In the genomic region with DNA sequence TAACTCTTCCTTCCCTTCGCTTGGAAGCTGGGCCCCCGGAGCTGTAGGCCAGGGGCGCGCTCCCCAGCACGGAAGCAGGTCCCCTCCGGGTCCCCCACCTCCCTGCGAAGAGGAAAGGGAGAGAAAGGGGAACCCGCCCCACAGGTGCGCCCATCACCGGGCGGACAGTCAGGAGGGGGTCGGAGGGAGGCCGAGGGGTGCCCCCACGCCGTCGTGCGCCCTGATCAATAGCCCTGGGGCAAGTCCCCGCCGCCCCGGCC, we compare ENCODE assay signal across 10 cellular contexts. TPM values are rescaled to one million over a fixed set of nuclear protein-coding genes. Genes with fewer than 3 reads are reported as not detected.
DNase-seq lines count a peak whose midpoint lies in the region; ATAC-seq, FAIRE-seq and TF ChIP-seq lines count a peak whose summit lies in the region.
"Had no signal": no experiment of that assay in that cellular context is flagged by ENCODE, and none has a peak within 500 bp of the region (broad histone marks: within the 10 kb centered on the region; RNA-seq: fewer than 3 reads in every experiment).

No MANE protein-coding gene starts in this region.

- peaks cover 6% of the 10 kb centered on the region for H3K4me1 Mint-ChIP-seq in memory B cell

- H3K27me3 ChIP-seq in cardiac muscle cell (no peaks in the 10 kb centered on the region), GM12878 (replicated peaks in 1 of 2; ENCODE audit: control insufficient read depth in 2 of 2, insufficient read depth in 2 of 2, low read length in 1 of 2) (no peaks in the 10 kb centered on the region), aorta (ENCODE audit: control insufficient read depth in 1 of 2, insufficient read depth in 2 of 2, low read length in 1 of 2) (no peaks in the 10 kb centered on the region)

- H3K9me3 Mint-ChIP-seq in memory B cell = no peaks in the 10 kb centered on the region

- peak overlapping the region; percentile 82 for H2AFZ ChIP-seq in GM12878 (ENCODE audit: control insufficient read depth, low read depth, low read length)

- intact Hi-C loops in left ventricle myocardium superior (cut with micrococcal nuclease) (no loop called here), GM12878 (cut with micrococcal nuclease; ENCODE audit: unreplicated experiment) (loop anchor here (5.0 kb wide), 1 partner anchor 199 kb away; no protein-coding TSS in a partner anchor), aorta (cut with DNase I) (no loop called here)

- TF ChIP-seq CTCF in cardiac muscle cell (IDR thresholded peaks at IDR 0.05; ENCODE audit: low read depth, low read length) = no peak
- TF ChIP-seq CTCF in GM12878 (IDR thresholded peaks at IDR 0.05 in 2 of 3, conservative IDR thresholded peaks at IDR 0.05 in 1 of 3; ENCODE audit: control insufficient read depth in 2 of 3, extremely low read depth in 1 of 3, insufficient read depth in 1 of 3, low read depth in 3 of 3, low read length in 3 of 3) = no peak

- H3K9me3 ChIP-seq in cardiac muscle cell (ENCODE audit: low read depth) (no peaks in the 10 kb centered on the region), GM12878 (replicated peaks; ENCODE audit: control insufficient read depth, insufficient read depth, low read length) (no peaks in the 10 kb centered on the region), aorta (ENCODE audit: control insufficient read depth, low read length) (no peaks in the 10 kb centered on the region)

- H3K79me2 ChIP-seq in GM12878 (ENCODE audit: control insufficient read depth, insufficient read depth, low read length) = peaks cover 7% of the 10 kb centered on the region

- no TSS peak for BruUV-seq in GM12878 (replicated peaks; lab: Mats Ljungman, UMichigan)

- ATAC-seq in left ventricle myocardium superior (no peak), GM12878 (peak; percentile 16), memory B cell (ENCODE audit: low read depth) (peak; percentile 3), aorta (ENCODE audit: low FRiP score) (peak; percentile 1), HG02759 (IDR thresholded peaks at IDR 0.05; ENCODE audit: unreplicated experiment) (no peak), HG02798 (IDR thresholded peaks at IDR 0.05; ENCODE audit: poor library complexity, unreplicated experiment) (no peak)

- POLR2A ChIA-PET in GM12878 (lab: Charles Lee) = interaction anchor here (0.8 kb wide), 1 partner anchor 129 kb away, joined by 3 read pairs; no protein-coding TSS in a partner anchor

- no peak for TF ChIP-seq EP300 in GM12878 (IDR thresholded peaks at IDR 0.05; ENCODE audit: borderline replicate concordance in 1 of 2, control insufficient read depth in 1 of 2, low read depth in 2 of 2, low read length in 2 of 2)

- no peak for DNase-seq in cardiac muscle cell (ENCODE audit: low read depth in 1 of 2, low spot score in 1 of 2)
- DNase-seq in left ventricle myocardium superior = no peak
- no peak for DNase-seq in GM12878 (ENCODE audit: low read depth, low spot score)
- no peak for DNase-seq in memory B cell (ENCODE audit: low spot score in 2 of 2)
- DNase-seq in aorta = no peak
- DNase-seq in NCI-H524 (lab: John Stamatoyannopoulos, UW) = no peak

- RAD21 ChIA-PET in GM12878 (lab: Charles Lee; ENCODE audit: unreplicated experiment) = no interaction called here

- peak overlapping the region; percentile 71 for H3K9ac ChIP-seq in GM12878 (ENCODE audit: control insufficient read depth, insufficient read depth, low read length)

- H3K4me3 ChIP-seq in cardiac muscle cell = peak overlapping the region; percentile 62
- H3K4me3 ChIP-seq in GM12878 = peak overlapping the region; percentile 99
- peak overlapping the region; percentile 64 to 81 for H3K4me3 ChIP-seq in aorta (ENCODE audit: low read length in 2 of 2)

- H3K36me3 ChIP-seq in cardiac muscle cell (no peaks in the 10 kb centered on the region), GM12878 (ENCODE audit: control insufficient read depth in 2 of 2, insufficient read depth in 2 of 2, low read length in 1 of 2) (no peaks in the 10 kb centered on the region), aorta (ENCODE audit: control insufficient read depth in 1 of 2, insufficient read depth in 2 of 2, low read length in 1 of 2) (no peaks in the 10 kb centered on the region)

- peak overlapping the region; percentile 78 for H3K4me3 Mint-ChIP-seq in memory B cell

- no peak for TF ChIP-seq RAD21 in GM12878 (IDR thresholded peaks at IDR 0.05; ENCODE audit: insufficient read depth, low read depth, low read length)

- WGBS in GM12878 (ENCODE audit: insufficient coverage, insufficient replicate concordance, low lambda C conversion rate, missing lambda C conversion rate) = 17% methylated on average over 7 of the region's 20 CpGs
- 1 to 3% methylated on average over 13 to 20 of the region's 20 CpGs for WGBS in aorta, 2 donors

- H3K4me1 ChIP-seq in cardiac muscle cell (ENCODE audit: low read depth) (peaks cover 11% of the 10 kb centered on the region), GM12878 (ENCODE audit: control insufficient read depth, insufficient read depth, low read length) (peaks cover 16% of the 10 kb centered on the region), aorta (ENCODE audit: control insufficient read depth in 1 of 2, insufficient read depth in 2 of 2, low read length in 2 of 2) (no peaks in the 10 kb centered on the region)

- SMC1A ChIA-PET in GM12878 (lab: Charles Lee; ENCODE audit: uncharacterized antibody, unreplicated experiment) = interaction anchor here (1.4 kb wide), 1 partner anchor 41 kb away, joined by 3 read pairs; no protein-coding TSS in a partner anchor

- H3K36me3 Mint-ChIP-seq in memory B cell = no peaks in the 10 kb centered on the region

- CTCF ChIA-PET in GM12878 (lab: Yijun Ruan, JAX) = interaction anchor here (0.7 to 3.0 kb wide), 7 partner anchors 12 to 42 kb away, joined by 3 to 13 read pairs (median 4); no protein-coding TSS in a partner anchor

- in situ Hi-C loops in GM12878 (cut with MboI) = no loop called here

- peak overlapping the region; percentile 90 for H3K4me2 ChIP-seq in GM12878 (ENCODE audit: control insufficient read depth, insufficient read depth)

- no peak for FAIRE-seq in GM12878 (lab: Jason Lieb, UNC)
- FAIRE-seq: G401.6, TTC549 had no signal

- no peak overlapping the region for H3K27ac ChIP-seq in cardiac muscle cell
- peak overlapping the region; percentile 55 for H3K27ac ChIP-seq in GM12878 (ENCODE audit: control insufficient read depth, insufficient read depth)
- H3K27ac ChIP-seq in aorta (ENCODE audit: low read depth in 1 of 2, low read length in 2 of 2) = no peak overlapping the region

- TF ChIP-seq POLR2A in GM12878 (IDR thresholded peaks at IDR 0.05; ENCODE audit: low read depth, low read length) = no peak

- H4K20me1 ChIP-seq in GM12878 (ENCODE audit: control insufficient read depth, insufficient read depth) = no peaks in the 10 kb centered on the region; the same call in none of the 2 replicates

- peaks cover 4% of the 10 kb centered on the region for H3K27me3 Mint-ChIP-seq in memory B cell

- no peak overlapping the region for H3K27ac Mint-ChIP-seq in memory B cell

RNA-seq across cellular contexts. Expression of a gene that starts 0.8 kb away (rescaled TPM):
- total RNA-seq in cardiac muscle cell = 59.0 and 72.5 TPM in 2 replicates
- polyA plus RNA-seq in cardiac muscle cell = 103 and 104 TPM in 2 replicates
- total RNA-seq in left ventricle myocardium superior = 53.8 TPM
- total RNA-seq in GM12878 (2013; cell fraction: nucleolus; rRNA removed) = 16.2 and 18.7 TPM in 2 replicates
- 16.2 and 18.9 TPM in 2 replicates for total RNA-seq in GM12878 (2014; rRNA removed)
- total RNA-seq in GM12878 (2014; rRNA removed; fragmentation: Illumina TruSeq; extraction: Trizol) = 6.8 and 7.1 TPM in 2 replicates
- total RNA-seq in GM12878 (2021) = 22.5 TPM in 2 replicates
- polyA plus RNA-seq in GM12878 (2011; ENCODE audit: low read depth) = 3.2 TPM
- polyA plus RNA-seq in GM12878 (2011; rRNA removed) = 6.5 and 17.5 TPM in 2 replicates
- 26.4 and 33.7 TPM in 2 replicates for polyA plus RNA-seq in GM12878 (2011; cell fraction: cytosol; rRNA removed)
- polyA plus RNA-seq in GM12878 (2011; cell fraction: nucleus; rRNA removed) = 27.6 and 27.8 TPM in 2 replicates
- 13.6 and 14.9 TPM in 2 replicates for polyA plus RNA-seq in GM12878 (2012)
- polyA plus RNA-seq in GM12878 (2014; fragmentation: Illumina TruSeq; extraction: Trizol) = 0.92 and 6.0 TPM in 2 replicates
- polyA plus RNA-seq in GM12878 (2014; fragmentation: Nextera tagmentation; extraction: Ambion mirVana) = under 1 TPM; 0.10 to 0.47 TPM
- polyA plus RNA-seq in GM12878 (2014; rRNA removed) = 25.4 and 28.5 TPM in 2 replicates
- polyA plus RNA-seq in GM12878 (2016; fragmentation: Nextera tagmentation; extraction: Ambion mirVana) = 10 to 100 TPM; 19.5 to 23.7 TPM
- 11.4 and 17.3 TPM in 2 replicates for polyA minus RNA-seq in GM12878 (2011; rRNA and poly(A)+ RNA removed)
- polyA minus RNA-seq in GM12878 (2011; cell fraction: cytosol; rRNA and poly(A)+ RNA removed) = 7.8 and 9.6 TPM in 2 replicates
- 7.3 and 8.8 TPM in 2 replicates for polyA minus RNA-seq in GM12878 (2011; cell fraction: nucleus; rRNA and poly(A)+ RNA removed)
- 10 to 100 TPM; 26.9 to 31.5 TPM for total RNA-seq in aorta
- 10 to 100 TPM; 49.5 to 64.9 TPM for polyA plus RNA-seq in aorta

RNA-seq across cellular contexts. Expression of a gene that starts 23.7 kb away (rescaled TPM):
- total RNA-seq in cardiac muscle cell (64.1 and 82.9 TPM in 2 replicates), left ventricle myocardium superior (63.8 TPM), GM12878 (2014; rRNA removed) (0.06 and 0.16 TPM in 2 replicates), GM12878 (2014; rRNA removed; fragmentation: Illumina TruSeq; extraction: Trizol) (not detected in 2 replicates), GM12878 (2021) (0.46 and 0.64 TPM in 2 replicates), aorta (100 to 1,000 TPM in 1 of 2 donors, 10 to 100 TPM in 1; 78.6 to 308 TPM)
- polyA plus RNA-seq in cardiac muscle cell (50.9 and 90.0 TPM in 2 replicates), GM12878 (2011; rRNA removed) (0.06 and 0.11 TPM in 2 replicates), GM12878 (2014; fragmentation: Illumina TruSeq; extraction: Trizol) (not detected in 2 replicates), GM12878 (2014; fragmentation: Nextera tagmentation; extraction: Ambion mirVana) (not detected), GM12878 (2014; rRNA removed) (0.27 TPM in 1 of 2 replicates, not detected in the other), GM12878 (2016; fragmentation: Nextera tagmentation; extraction: Ambion mirVana) (under 1 TPM in 1 of 2 experiments, not detected in 1; 0.19 TPM), aorta (10 to 100 TPM; 13.1 to 32.0 TPM)
- total RNA-seq in GM12878 (2013; cell fraction: nucleolus; rRNA removed) = not detected in 2 replicates
- not detected for polyA plus RNA-seq in GM12878 (2011; ENCODE audit: low read depth)
- 0.20 and 0.30 TPM in 2 replicates for polyA plus RNA-seq in GM12878 (2011; cell fraction: cytosol; rRNA removed)
- 0.41 and 0.51 TPM in 2 replicates for polyA plus RNA-seq in GM12878 (2011; cell fraction: nucleus; rRNA removed)
- 0.16 and 0.39 TPM in 2 replicates for polyA plus RNA-seq in GM12878 (2012)
- 0.36 TPM in 1 of 2 replicates, not detected in the other for polyA minus RNA-seq in GM12878 (2011; rRNA and poly(A)+ RNA removed)
- polyA minus RNA-seq in GM12878 (2011; cell fraction: cytosol; rRNA and poly(A)+ RNA removed) = 0.94 and 1.2 TPM in 2 replicates
- polyA minus RNA-seq in GM12878 (2011; cell fraction: nucleus; rRNA and poly(A)+ RNA removed) = 0.96 TPM in 1 of 2 replicates, not detected in the other

RNA-seq across cellular contexts. Expression of a gene that starts 25.9 kb away (rescaled TPM):
- 163 and 188 TPM in 2 replicates for total RNA-seq in cardiac muscle cell
- polyA plus RNA-seq in cardiac muscle cell = 162 and 190 TPM in 2 replicates
- 22.3 TPM for total RNA-seq in left ventricle myocardium superior
- total RNA-seq in GM12878 (2013; cell fraction: nucleolus; rRNA removed) = 0.32 and 0.58 TPM in 2 replicates
- 0.11 and 0.28 TPM in 2 replicates for total RNA-seq in GM12878 (2014; rRNA removed)
- 0.09 TPM in 2 replicates for total RNA-seq in GM12878 (2014; rRNA removed; fragmentation: Illumina TruSeq; extraction: Trizol)
- 0.21 and 0.32 TPM in 2 replicates for total RNA-seq in GM12878 (2021)
- 0.37 TPM for polyA plus RNA-seq in GM12878 (2011; ENCODE audit: low read depth)
- polyA plus RNA-seq in GM12878 (2011; rRNA removed) = 0.06 and 0.12 TPM in 2 replicates
- 0.15 and 0.30 TPM in 2 replicates for polyA plus RNA-seq in GM12878 (2011; cell fraction: cytosol; rRNA removed)
- 1.1 and 1.4 TPM in 2 replicates for polyA plus RNA-seq in GM12878 (2011; cell fraction: nucleus; rRNA removed)
- 0.85 and 1.1 TPM in 2 replicates for polyA plus RNA-seq in GM12878 (2012)
- polyA plus RNA-seq in GM12878 (2014; fragmentation: Illumina TruSeq; extraction: Trizol) = not detected in 2 replicates
- not detected for polyA plus RNA-seq in GM12878 (2014; fragmentation: Nextera tagmentation; extraction: Ambion mirVana)
- polyA plus RNA-seq in GM12878 (2014; rRNA removed) = 0.16 and 0.20 TPM in 2 replicates
- polyA plus RNA-seq in GM12878 (2016; fragmentation: Nextera tagmentation; extraction: Ambion mirVana) = under 1 TPM; 0.08 to 0.13 TPM
- polyA minus RNA-seq in GM12878 (2011; rRNA and poly(A)+ RNA removed) = 0.15 and 0.22 TPM in 2 replicates
- polyA minus RNA-seq in GM12878 (2011; cell fraction: cytosol; rRNA and poly(A)+ RNA removed) = not detected in 2 replicates
- polyA minus RNA-seq in GM12878 (2011; cell fraction: nucleus; rRNA and poly(A)+ RNA removed) = 0.12 and 0.19 TPM in 2 replicates
- total RNA-seq in aorta = 10 to 100 TPM in 1 of 2 donors, 1 to 10 TPM in 1; 7.3 to 13.6 TPM
- polyA plus RNA-seq in aorta = 1 to 10 TPM; 1.1 to 4.8 TPM

RNA-seq across cellular contexts. Expression of a gene that starts 56.3 kb away (rescaled TPM):
- total RNA-seq in cardiac muscle cell (0.63 TPM in 1 of 2 replicates, not detected in the other), left ventricle myocardium superior (10.6 TPM), GM12878 (2014; rRNA removed) (0.06 TPM in 1 of 2 replicates, not detected in the other), GM12878 (2014; rRNA removed; fragmentation: Illumina TruSeq; extraction: Trizol) (0.18 and 0.28 TPM in 2 replicates), GM12878 (2021) (0.21 and 0.51 TPM in 2 replicates), aorta (10 to 100 TPM; 11.4 to 13.4 TPM)
- polyA plus RNA-seq in cardiac muscle cell (0.25 and 0.71 TPM in 2 replicates), GM12878 (2011; rRNA removed) (1.3 TPM in 2 replicates), GM12878 (2014; fragmentation: Illumina TruSeq; extraction: Trizol) (0.16 TPM in 1 of 2 replicates, not detected in the other), GM12878 (2014; fragmentation: Nextera tagmentation; extraction: Ambion mirVana) (under 1 TPM in 1 of 2 experiments, not detected in 1; 0.11 TPM), GM12878 (2014; rRNA removed) (0.06 and 0.35 TPM in 2 replicates), GM12878 (2016; fragmentation: Nextera tagmentation; extraction: Ambion mirVana) (1 to 10 TPM in 1 of 2 experiments, under 1 TPM in 1; 0.39 to 1.1 TPM), aorta (1 to 10 TPM in 1 of 2 donors, under 1 TPM in 1; 0.25 to 2.1 TPM)
- 1.1 and 1.3 TPM in 2 replicates for total RNA-seq in GM12878 (2013; cell fraction: nucleolus; rRNA removed)
- 0.14 TPM for polyA plus RNA-seq in GM12878 (2011; ENCODE audit: low read depth)
- 2.2 TPM in 2 replicates for polyA plus RNA-seq in GM12878 (2011; cell fraction: cytosol; rRNA removed)
- 2.0 and 2.8 TPM in 2 replicates for polyA plus RNA-seq in GM12878 (2011; cell fraction: nucleus; rRNA removed)
- polyA plus RNA-seq in GM12878 (2012) = 0.37 and 0.56 TPM in 2 replicates
- polyA minus RNA-seq in GM12878 (2011; rRNA and poly(A)+ RNA removed) = 1.2 and 1.7 TPM in 2 replicates
- polyA minus RNA-seq in GM12878 (2011; cell fraction: cytosol; rRNA and poly(A)+ RNA removed) = 0.67 TPM in 1 of 2 replicates, not detected in the other
- polyA minus RNA-seq in GM12878 (2011; cell fraction: nucleus; rRNA and poly(A)+ RNA removed) = 0.19 and 1.1 TPM in 2 replicates

Comparison
In these comparisons a context has a peak if more than half of its experiments do, and no peak if none do; other contexts are left out.
1. ATAC-seq: peak in GM12878 (single experiment), memory B cell (single experiment) and aorta (single experiment); none in left ventricle myocardium superior (single experiment), HG02759 (single experiment) and HG02798 (single experiment).
2. RNA of a gene that starts 23.7 kb away (total RNA-seq): 78.6 to 308 TPM in aorta, 64.1 to 82.9 TPM in cardiac muscle cell and 63.8 TPM in left ventricle myocardium superior (single experiment); 0.06 to 0.64 TPM in GM12878; every median in the first group is over 10 times any median in the second.
3. RNA of a gene that starts 25.9 kb away (total RNA-seq): 163 to 188 TPM in cardiac muscle cell, 22.3 TPM in left ventricle myocardium superior (single experiment) and 7.3 to 13.6 TPM in aorta; 0.09 to 0.58 TPM in GM12878; every median in the first group is over 4 times any median in the second.
4. Peak in every context shown above with its lines, with median percentiles within 50 percentile points of each other: H3K4me3 ChIP-seq.